In the genomic region with DNA sequence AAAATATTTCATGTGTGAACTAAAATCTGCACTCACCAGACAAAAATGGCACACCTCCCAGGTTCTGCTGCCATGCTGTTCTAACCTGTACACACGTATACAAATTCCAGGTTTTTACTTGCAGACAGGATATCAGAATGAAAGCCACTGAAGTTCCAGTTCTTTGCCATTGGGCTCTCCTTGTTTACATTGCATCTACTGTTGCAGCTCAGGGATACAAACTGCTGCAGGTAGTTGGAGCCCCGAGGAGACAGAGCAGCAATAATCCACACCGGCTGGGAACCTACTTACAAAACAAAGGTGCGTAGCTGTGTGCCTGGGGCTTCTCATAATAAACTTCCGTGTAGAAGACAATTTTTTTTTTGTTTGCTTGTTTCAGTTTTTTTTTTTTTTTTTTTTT, we compare ENCODE assay signal across 16 cellular contexts. TPM values are rescaled to one million over a fixed set of nuclear protein-coding genes. Genes with fewer than 3 reads are reported as not detected.
DNase-seq lines count a peak whose midpoint lies in the region; ATAC-seq and TF ChIP-seq lines count a peak whose summit lies in the region.
"Had no signal": no experiment of that assay in that cellular context is flagged by ENCODE, and none has a peak within 500 bp of the region (broad histone marks: within the 10 kb centered on the region; RNA-seq: fewer than 3 reads in every experiment).

No MANE protein-coding gene starts in this region.

- H4K91ac ChIP-seq in IMR-90 (ENCODE audit: insufficient read depth, low read depth, low read length), result no peak overlapping the region

- TF ChIP-seq CTCF in IMR-90 (conservative IDR thresholded peaks at IDR 0.05; ENCODE audit: low read depth, low read length), result no peak
- TF ChIP-seq CTCF in OCI-LY7 (conservative IDR thresholded peaks at IDR 0.05; ENCODE audit: low read length), result no peak

- peak; percentile 34 for DNase-seq in NCI-H2107 treated with DMSO at 0.1 percent for 48 hours (lab: John Stamatoyannopoulos, UW; ENCODE audit: unreplicated experiment)
- DNase-seq in NCI-H2107 (lab: John Stamatoyannopoulos, UW), result no peak
- peak; percentile 22 for DNase-seq in DMS79 (lab: John Stamatoyannopoulos, UW)
- no peak for DNase-seq in IMR-90
- no peak for DNase-seq in OCI-LY7 (ENCODE audit: low spot score)
- no peak for DNase-seq in KG1 (lab: John Stamatoyannopoulos, UW)
- DNase-seq: Caco-2; CD4-positive, alpha-beta T cell; MV-4-11; NCI-H2081; NCI-H446 treated with DMSO at 0.1 percent for 48 hours had no signal

- no peak overlapping the region for H4K8ac ChIP-seq in IMR-90 (ENCODE audit: low read depth in 2 of 2, low read length in 2 of 2)

- H4K20me1 ChIP-seq in IMR-90 (ENCODE audit: insufficient read depth, low read length) (no peaks in the 10 kb centered on the region), OCI-LY7 (ENCODE audit: insufficient read depth, low read length) (no peaks in the 10 kb centered on the region)

- in situ Hi-C loops in IMR-90 (cut with MboI; ENCODE audit: low sequenced_read_pairs), result loop anchor here (10.0 to 25.0 kb wide), 2 partner anchors 1036 to 1594 kb away; partner anchors contain the start of genes GRIN2A and NUBP1

- no peaks in the 10 kb centered on the region for H3K79me2 ChIP-seq in OCI-LY7 (ENCODE audit: insufficient read depth, low read depth, low read length)

- no peaks in the 10 kb centered on the region; the same call in 1 of the 2 replicates for H3K27me3 ChIP-seq in IMR-90 (ENCODE audit: control insufficient read depth, insufficient read depth, low read length)
- H3K27me3 ChIP-seq: SJCRH30 had no signal

- H3K27ac ChIP-seq in IMR-90 (ENCODE audit: insufficient read depth, low read length), result peak overlapping the region; percentile 74
- H3K27ac ChIP-seq in OCI-LY7 (ENCODE audit: low read depth, low read length, poor library complexity, severe bottlenecking), result peak overlapping the region; percentile 33
- H3K27ac ChIP-seq: SJCRH30 had no signal

- intact Hi-C loops in IMR-90 (cut with micrococcal nuclease) (no loop called here), OCI-LY7 (cut with micrococcal nuclease; ENCODE audit: unreplicated experiment) (no loop called here)

- no peak overlapping the region; the same call in 2 of the 3 replicates for H2BK15ac ChIP-seq in IMR-90 (ENCODE audit: low read depth, low read length)

- peaks cover 6% of the 10 kb centered on the region; the same call in 1 of the 2 replicates for H3K4me1 ChIP-seq in IMR-90 (ENCODE audit: control insufficient read depth, insufficient read depth, low read length)
- H3K4me1 ChIP-seq in OCI-LY7 (ENCODE audit: insufficient read depth, low read length, poor library complexity, severe bottlenecking), result peaks cover 40% of the 10 kb centered on the region
- H3K4me1 ChIP-seq: Caco-2, SJCRH30 had no signal

- H3K36me3 ChIP-seq in IMR-90 (ENCODE audit: control insufficient read depth, insufficient read depth, low read length) (no peaks in the 10 kb centered on the region), OCI-LY7 (ENCODE audit: insufficient read depth, low read length) (no peaks in the 10 kb centered on the region)
- H3K36me3 ChIP-seq: HAP-1, SJCRH30 had no signal

- H3K4ac ChIP-seq in IMR-90 (ENCODE audit: low read depth, low read length), result peak overlapping the region; percentile 21; the same call in 1 of the 2 replicates

- H2BK5ac ChIP-seq in IMR-90 (ENCODE audit: low read depth, low read length, poor library complexity, severe bottlenecking), result no peak overlapping the region

- no peak overlapping the region for H3K56ac ChIP-seq in IMR-90 (ENCODE audit: extremely low read depth, insufficient read depth, low read length)

- no peaks in the 10 kb centered on the region for H3K9me2 ChIP-seq in OCI-LY7 (ENCODE audit: insufficient read depth, low read length)

- H3K9me3 ChIP-seq in IMR-90 (ENCODE audit: control insufficient read depth, insufficient read depth, low read length), result no peaks in the 10 kb centered on the region
- H3K9me3 ChIP-seq in OCI-LY7 (ENCODE audit: low read length), result no peaks in the 10 kb centered on the region
- H3K9me3 ChIP-seq: Caco-2, HAP-1, SJCRH30 had no signal

- no peak overlapping the region for H3K9ac ChIP-seq in IMR-90 (ENCODE audit: low read depth, low read length)

- no peak overlapping the region for H3K23ac ChIP-seq in IMR-90 (ENCODE audit: low read depth, low read length)

- no peak for TF ChIP-seq RAD21 in IMR-90 (IDR thresholded peaks at IDR 0.05; ENCODE audit: low read length)

- no peak overlapping the region for H4K5ac ChIP-seq in IMR-90 (ENCODE audit: low read depth, low read length)

- CTCF ChIA-PET in IMR-90 (lab: Yijun Ruan, JAX), result interaction anchor here (0.6 to 1.2 kb wide), 2 partner anchors 12 to 1417 kb away, joined by 3 to 4 read pairs; no protein-coding TSS in a partner anchor
- CTCF ChIA-PET in OCI-LY7 (lab: Charles Lee; ENCODE audit: unreplicated experiment), result no interaction called here

- no peak for TF ChIP-seq POLR2A in IMR-90 (IDR thresholded peaks at IDR 0.05; ENCODE audit: low read depth, low read length)

- 0 out of 2 replicates have a peak overlapping the region, but pooled peaks have one; percentile 18 for H2BK120ac ChIP-seq in IMR-90 (ENCODE audit: low read depth, low read length)

- POLR2A ChIA-PET in IMR-90 (lab: Charles Lee; ENCODE audit: unreplicated experiment) (no interaction called here), OCI-LY7 (lab: Charles Lee) (interaction anchor here (0.7 kb wide), 2 partner anchors 12 to 1108 kb away, joined by 3 to 4 read pairs; no protein-coding TSS in a partner anchor)

- WGBS in IMR-90 (ENCODE audit: extremely low coverage in 2 of 2, insufficient read length in 1 of 2), 2 experiments, result 80% methylated on average over 2 of the region's 5 CpGs; no CpG with 5 or more reads in 1 of the 2 experiments

- no peaks in the 10 kb centered on the region; the same call in none of the 2 replicates for H3K9me1 ChIP-seq in IMR-90 (ENCODE audit: insufficient read depth, low read length)

- H3K79me1 ChIP-seq in IMR-90 (ENCODE audit: low read depth in 1 of 2, low read length in 2 of 2), result no peaks in the 10 kb centered on the region; a peak in 1 of 4 replicates

- H2AK9ac ChIP-seq in IMR-90 (replicated peaks; ENCODE audit: low read depth, low read length, poor library complexity), result no peak overlapping the region

- no peak overlapping the region for H2AFZ ChIP-seq in IMR-90 (replicated peaks; ENCODE audit: low read length, poor library complexity)
- peak overlapping the region; percentile 12; the same call in 1 of the 2 replicates for H2AFZ ChIP-seq in OCI-LY7 (ENCODE audit: low read length)

- H3K14ac ChIP-seq in IMR-90 (replicated peaks; ENCODE audit: low read depth, low read length), result no peak overlapping the region

- H3K4me2 ChIP-seq in IMR-90 (ENCODE audit: low read depth, low read length) (no peak overlapping the region), OCI-LY7 (ENCODE audit: low read length) (peak overlapping the region; percentile 50)

- BruUV-seq in IMR-90 (replicated peaks; lab: Mats Ljungman, UMichigan) (no TSS peak), OCI-LY7 (replicated peaks; lab: Mats Ljungman, UMichigan) (no TSS peak)

- dilution Hi-C loops in IMR-90 (cut with HindIII; ENCODE audit: low sequenced_read_pairs, unreplicated experiment), result no loop called here

- H2AK5ac ChIP-seq in IMR-90 (ENCODE audit: low read depth, low read length), result peak overlapping the region; percentile 20; the same call in 1 of the 2 replicates

- H3K18ac ChIP-seq in IMR-90 (ENCODE audit: low read depth, low read length), result peak overlapping the region; percentile 38; the same call in 1 of the 2 replicates

- H3K4me3 ChIP-seq in IMR-90 (ENCODE audit: insufficient read depth, low read depth, low read length) (no peak overlapping the region), OCI-LY7 (ENCODE audit: low read depth, low read length, poor library complexity, severe bottlenecking) (peak overlapping the region; percentile 34)
- H3K4me3 ChIP-seq: HAP-1, K562, SJCRH30 had no signal

- no peak for ATAC-seq in IMR-90 (ENCODE audit: low read depth)
- ATAC-seq in GM19328 (IDR thresholded peaks at IDR 0.05; ENCODE audit: unreplicated experiment), result no peak
- ATAC-seq in GM21447 (IDR thresholded peaks at IDR 0.05; ENCODE audit: unreplicated experiment), result no peak
- ATAC-seq: K562 had no signal

- H2BK20ac ChIP-seq in IMR-90 (ENCODE audit: low read depth, low read length), result no peak overlapping the region

TF ChIP-seq in IMR-90, 13 proteins besides CTCF, POLR2A, EP300 and RAD21 (continues in another document):
- no peak for TF ChIP-seq MAZ (IDR thresholded peaks at IDR 0.05; ENCODE audit: borderline replicate concordance, low read depth, low read length)
- TF ChIP-seq NFE2L2 (IDR thresholded peaks at IDR 0.05; ENCODE audit: low read depth, low read length), result no peak
- no peak for TF ChIP-seq RCOR1 (IDR thresholded peaks at IDR 0.05; ENCODE audit: insufficient replicate concordance, low read length)
- TF ChIP-seq BHLHE40 (IDR thresholded peaks at IDR 0.05; ENCODE audit: low read depth, low read length), result no peak
- TF ChIP-seq USF2 (IDR thresholded peaks at IDR 0.05; ENCODE audit: low read depth, low read length), result no peak
- TF ChIP-seq CEBPB (IDR thresholded peaks at IDR 0.05; ENCODE audit: low read depth, low read length), result no peak
- no peak for TF ChIP-seq CHD1 (IDR thresholded peaks at IDR 0.05; ENCODE audit: low read depth, low read length)
- no peak for TF ChIP-seq FOS (IDR thresholded peaks at IDR 0.05; ENCODE audit: low read depth, low read length)
- TF ChIP-seq, protein P1, sequence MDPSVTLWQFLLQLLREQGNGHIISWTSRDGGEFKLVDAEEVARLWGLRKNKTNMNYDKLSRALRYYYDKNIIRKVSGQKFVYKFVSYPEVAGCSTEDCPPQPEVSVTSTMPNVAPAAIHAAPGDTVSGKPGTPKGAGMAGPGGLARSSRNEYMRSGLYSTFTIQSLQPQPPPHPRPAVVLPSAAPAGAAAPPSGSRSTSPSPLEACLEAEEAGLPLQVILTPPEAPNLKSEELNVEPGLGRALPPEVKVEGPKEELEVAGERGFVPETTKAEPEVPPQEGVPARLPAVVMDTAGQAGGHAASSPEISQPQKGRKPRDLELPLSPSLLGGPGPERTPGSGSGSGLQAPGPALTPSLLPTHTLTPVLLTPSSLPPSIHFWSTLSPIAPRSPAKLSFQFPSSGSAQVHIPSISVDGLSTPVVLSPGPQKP (IDR thresholded peaks at IDR 0.05; ENCODE audit: borderline replicate concordance, low read depth, low read length), result no peak

RNA-seq across cellular contexts. Expression of gene HAPSTR1, which starts 59.6 kb away (rescaled TPM):
- total RNA-seq in IMR-90 (2012; rRNA removed) (56.5 and 81.9 TPM in 2 replicates), OCI-LY7 (2022) (71.5 and 77.9 TPM in 2 replicates)
- polyA plus RNA-seq in IMR-90 (2012; rRNA removed), result 18.4 and 22.2 TPM in 2 replicates
- 5.9 and 7.3 TPM in 2 replicates for polyA plus RNA-seq in IMR-90 (2012; cell fraction: cytosol; rRNA removed)
- 5.7 and 23.8 TPM in 2 replicates for polyA plus RNA-seq in IMR-90 (2012; cell fraction: nucleus; rRNA removed; ENCODE audit: low replicate concordance)
- 50.9 and 51.5 TPM in 2 replicates for total RNA-seq in OCI-LY7 (2014; rRNA removed; shearing (Covaris generic))

Comparison
In these comparisons a context has a peak if more than half of its experiments do, and no peak if none do; other contexts are left out.
1. DNase-seq: peak in NCI-H2107 treated with DMSO at 0.1 percent for 48 hours (single experiment) and DMS79 (single experiment); none in NCI-H2107 (single experiment), IMR-90 (single experiment), OCI-LY7 (single experiment) and KG1 (single experiment).